In the genomic region with DNA sequence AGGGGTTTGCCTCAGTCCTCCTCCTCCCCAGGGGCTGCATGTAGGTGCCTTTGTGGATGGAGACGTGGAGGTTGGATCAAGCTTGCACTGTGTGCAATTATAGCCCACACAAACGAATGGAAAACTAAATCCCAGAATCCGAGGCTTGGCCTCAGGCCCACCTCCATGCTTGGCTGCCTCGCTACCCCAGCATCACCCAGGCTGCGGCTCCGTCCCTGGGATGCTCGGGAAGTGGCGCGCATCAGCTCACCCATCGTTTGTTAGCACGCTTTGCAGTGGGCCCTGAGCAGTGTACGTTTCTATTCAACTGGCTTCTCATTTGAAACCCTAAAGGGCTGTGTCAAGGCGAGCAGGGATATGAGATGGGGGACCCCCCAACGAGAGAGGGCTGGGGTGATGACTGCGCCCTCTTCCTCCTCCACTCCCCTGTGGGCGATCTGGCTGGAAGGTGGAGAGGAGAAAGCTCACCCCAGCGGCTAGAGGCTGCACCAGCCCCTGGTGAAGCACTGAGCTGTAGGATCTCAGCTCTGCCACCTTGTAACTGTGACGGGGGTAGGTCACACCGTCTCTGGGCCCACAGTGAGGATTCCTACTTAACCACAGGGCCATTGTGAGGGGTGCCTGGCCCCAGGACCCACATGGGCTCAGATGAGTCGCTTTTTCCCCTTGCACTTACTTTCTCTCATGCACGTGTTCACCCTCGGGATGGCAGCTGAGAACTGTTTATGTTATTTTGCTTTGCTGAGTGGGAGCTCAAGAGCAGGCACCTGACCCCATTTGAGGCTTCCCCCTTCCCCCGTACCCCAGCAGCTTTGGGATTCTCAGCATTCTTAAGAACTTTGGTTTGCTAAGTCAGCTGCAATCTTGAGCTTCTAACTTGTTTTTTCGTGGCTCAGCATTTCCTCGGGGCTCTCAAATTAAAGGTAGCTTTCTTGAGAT, we compare ENCODE assay signal across 14 cellular contexts. TPM values are rescaled to one million over a fixed set of nuclear protein-coding genes. Genes with fewer than 3 reads are reported as not detected.
A peak's percentile ranks its signal among the peaks of the same experiment; 100 is the strongest.
DNase-seq lines count a peak whose midpoint lies in the region; ATAC-seq and TF ChIP-seq lines count a peak whose summit lies in the region.
"Had no signal": no experiment of that assay in that cellular context is flagged by ENCODE, and none has a peak within 500 bp of the region (broad histone marks: within the 10 kb centered on the region; RNA-seq: fewer than 3 reads in every experiment).

No MANE protein-coding gene starts in this region.

- H3K79me2 ChIP-seq in HCT116 (ENCODE audit: insufficient read depth, low read length), result no peaks in the 10 kb centered on the region

- peak; percentile 27 for ATAC-seq in HCT116
- no peak for ATAC-seq in HG02678 (IDR thresholded peaks at IDR 0.05; ENCODE audit: unreplicated experiment)
- ATAC-seq: T-cell had no signal

- no peaks in the 10 kb centered on the region for H3K4me1 ChIP-seq in HCT116 (ENCODE audit: control insufficient read depth in 1 of 2, insufficient read depth in 2 of 2, low read length in 2 of 2)
- peaks cover 11% of the 10 kb centered on the region; the same call in 1 of the 2 replicates for H3K4me1 ChIP-seq in iPS-20b (ENCODE audit: insufficient read depth, low read length)

- H3K9me3 ChIP-seq in HCT116 (ENCODE audit: control insufficient read depth in 1 of 2, insufficient read depth in 1 of 2, low read depth in 1 of 2, low read length in 2 of 2), result peaks cover 7 to 8% of the 10 kb centered on the region in 2 experiments; a peak in 2 of 4 replicates
- H3K9me3 ChIP-seq in iPS-20b (ENCODE audit: insufficient read depth, low read depth, low read length), result peaks cover 17% of the 10 kb centered on the region

- H2AFZ ChIP-seq in HCT116 (ENCODE audit: low read depth, low read length, poor library complexity, severe bottlenecking), result no peak overlapping the region

- H3K9ac ChIP-seq in HCT116 (ENCODE audit: low read length) (no peak overlapping the region), iPS-20b (ENCODE audit: low read depth, low read length) (peak overlapping the region; percentile 27; the same call in 1 of the 2 replicates)

- BruUV-seq in HCT116 (replicated peaks; lab: Mats Ljungman, UMichigan), result no TSS peak

- H4K20me1 ChIP-seq in HCT116 (ENCODE audit: insufficient read depth), result no peaks in the 10 kb centered on the region

- RAD21 ChIA-PET in HCT116 (lab: Charles Lee; ENCODE audit: low non-redundant PET in 1 of 2, low total read pairs in 2 of 2, uncharacterized antibody in 2 of 2, unreplicated experiment in 2 of 2), result no interaction called here

- CTCF ChIA-PET in HCT116 (lab: Charles Lee), result interaction anchor here (1.2 to 1.8 kb wide), 3 partner anchors 10 to 21 kb away, joined by 3 to 9 read pairs (median 3); partner anchors contain the start of gene BTBD16

- H3K9me2 ChIP-seq in HCT116 (ENCODE audit: insufficient read depth), result no peaks in the 10 kb centered on the region

- POLR2A ChIA-PET in HCT116 (lab: Charles Lee), result no interaction called here

- H3K4me2 ChIP-seq in HCT116 (ENCODE audit: low read length), result no peak overlapping the region

- H3K36me3 ChIP-seq in HCT116 (ENCODE audit: control insufficient read depth in 1 of 2, insufficient read depth in 2 of 2, low read length in 2 of 2) (no peaks in the 10 kb centered on the region), iPS-20b (ENCODE audit: insufficient read depth, low read depth, low read length) (peaks cover 48% of the 10 kb centered on the region)

- TF ChIP-seq POLR2A in HCT116 (IDR thresholded peaks at IDR 0.05; ENCODE audit: borderline replicate concordance, extremely low read depth, insufficient read depth, insufficient read length), result no peak

- H3K27ac ChIP-seq in HCT116 (ENCODE audit: low read depth, low read length) (no peak overlapping the region), iPS-20b (ENCODE audit: low read length) (no peak overlapping the region)

- no peak for TF ChIP-seq CTCF in HCT116 (IDR thresholded peaks at IDR 0.05 in 2 of 3, conservative IDR thresholded peaks at IDR 0.05 in 1 of 3; ENCODE audit: borderline replicate concordance in 1 of 3, insufficient read depth in 1 of 3, low read depth in 2 of 3, low read length in 2 of 3)

- no peak for DNase-seq in HCT116 (ENCODE audit: low read depth, low spot score)
- DNase-seq in amniotic epithelial cell (ENCODE audit: low read depth), result peak; percentile 48
- DNase-seq in renal cortical epithelial cell (ENCODE audit: low read depth), result peak; percentile 45
- no peak for DNase-seq in DMS53 (lab: John Stamatoyannopoulos, UW)
- DNase-seq in activated CD4-positive, CD25-positive, alpha-beta regulatory T cell (lab: John Stamatoyannopoulos, UW), result no peak
- DNase-seq in NCI-H2107 treated with DMSO at 0.1 percent for 48 hours (lab: John Stamatoyannopoulos, UW; ENCODE audit: unreplicated experiment), result no peak
- DNase-seq: amniotic stem cell; Calu3; NCI-H69; stimulated activated CD4-positive, alpha-beta T cell treated with anti-CD3 and anti-CD28 coated beads, Interleukin-12 subunit alpha, Interleukin-12 subunit beta, amount 100 ng/mL, for 4 hours; T-cell had no signal

- no peak overlapping the region for H3K4me3 ChIP-seq in HCT116 (replicated peaks in 1 of 2; ENCODE audit: low read depth in 1 of 2, low read length in 2 of 2)
- H3K4me3 ChIP-seq in iPS-20b (ENCODE audit: low read length), result no peak overlapping the region

- no peak for TF ChIP-seq RAD21 in HCT116 (IDR thresholded peaks at IDR 0.05; ENCODE audit: low read depth)

- H3K27me3 ChIP-seq in HCT116 (ENCODE audit: insufficient read depth, low read length), result no peaks in the 10 kb centered on the region
- H3K27me3 ChIP-seq in iPS-20b (ENCODE audit: insufficient read depth, low read length), result no peaks in the 10 kb centered on the region

- intact Hi-C loops in HCT116 (cut with micrococcal nuclease), result no loop called here

TF ChIP-seq in HCT116, 20 proteins besides CTCF, POLR2A, EP300 and RAD21:
- TF ChIP-seq, protein P1, sequence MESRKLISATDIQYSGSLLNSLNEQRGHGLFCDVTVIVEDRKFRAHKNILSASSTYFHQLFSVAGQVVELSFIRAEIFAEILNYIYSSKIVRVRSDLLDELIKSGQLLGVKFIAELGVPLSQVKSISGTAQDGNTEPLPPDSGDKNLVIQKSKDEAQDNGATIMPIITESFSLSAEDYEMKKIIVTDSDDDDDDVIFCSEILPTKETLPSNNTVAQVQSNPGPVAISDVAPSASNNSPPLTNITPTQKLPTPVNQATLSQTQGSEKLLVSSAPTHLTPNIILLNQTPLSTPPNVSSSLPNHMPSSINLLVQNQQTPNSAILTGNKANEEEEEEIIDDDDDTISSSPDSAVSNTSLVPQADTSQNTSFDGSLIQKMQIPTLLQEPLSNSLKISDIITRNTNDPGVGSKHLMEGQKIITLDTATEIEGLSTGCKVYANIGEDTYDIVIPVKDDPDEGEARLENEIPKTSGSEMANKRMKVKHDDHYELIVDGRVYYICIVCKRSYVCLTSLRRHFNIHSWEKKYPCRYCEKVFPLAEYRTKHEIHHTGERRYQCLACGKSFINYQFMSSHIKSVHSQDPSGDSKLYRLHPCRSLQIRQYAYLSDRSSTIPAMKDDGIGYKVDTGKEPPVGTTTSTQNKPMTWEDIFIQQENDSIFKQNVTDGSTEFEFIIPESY (IDR thresholded peaks at IDR 0.05; ENCODE audit: extremely low read depth, insufficient replicate concordance, low read length), result no peak
- TF ChIP-seq SRF (IDR thresholded peaks at IDR 0.05; ENCODE audit: low read depth), result no peak
- TF ChIP-seq CBX3 (IDR thresholded peaks at IDR 0.05; ENCODE audit: low read depth), result no peak
- TF ChIP-seq ATF3 (IDR thresholded peaks at IDR 0.05), result no peak

RNA-seq across cellular contexts. Expression of gene BTBD16, which starts 12.7 kb away (rescaled TPM):
- total RNA-seq in HCT116 (2021; ENCODE audit: unreplicated experiment), result 0.27 TPM
- 0.29 and 0.73 TPM in 2 replicates for polyA plus RNA-seq in HCT116 (2012)
- total RNA-seq in renal cortical epithelial cell, result 0.45 TPM in 1 of 2 replicates, not detected in the other
- total RNA-seq: activated CD8-positive, alpha-beta memory T cell treated with anti-CD3 and anti-CD28 coated beads for 36 hours; T-cell had no signal

Comparison
In these comparisons a context has a peak if more than half of its experiments do, and no peak if none do; other contexts are left out.
1. DNase-seq: peak in amniotic epithelial cell (single experiment) and renal cortical epithelial cell (single experiment); none in HCT116 (single experiment), DMS53 (single experiment), activated CD4-positive, CD25-positive, alpha-beta regulatory T cell (0 of 4) and NCI-H2107 treated with DMSO at 0.1 percent for 48 hours (single experiment).